ENCODE assay signal across 32 cellular contexts in genomic region chr3:164794099-164794498, GRCh38.
DNase-seq lines count a peak whose midpoint lies in the region; ATAC-seq, FAIRE-seq and TF ChIP-seq lines count a peak whose summit lies in the region.
"Had no signal": no experiment of that assay in that cellular context is flagged by ENCODE, and none has a peak within 500 bp of the region (broad histone marks: within the 10 kb centered on the region; RNA-seq: fewer than 3 reads in every experiment).

No MANE protein-coding gene starts in this region.

- no peak for DNase-seq in HepG2 (ENCODE audit: low spot score)
- DNase-seq in right lobe of liver: no peak
- DNase-seq in A549 (ENCODE audit: low read depth in 1 of 2, low spot score in 1 of 2): no peak
- no peak for DNase-seq in IMR-90
- no peak for DNase-seq in K562 (ENCODE audit: extremely low read depth in 1 of 4, low spot score in 3 of 4)
- no peak for DNase-seq in hypothalamus (lab: John Stamatoyannopoulos, UW)
- DNase-seq in EL: no peak
- DNase-seq in NCI-H774 (lab: John Stamatoyannopoulos, UW): no peak
- DNase-seq: 8988T; ACHN; AML-193; BE2C; C1 segment of cervical spinal cord; Caco-2; Calu3; CD4-positive, alpha-beta memory T cell; CD4-positive, alpha-beta T cell; CD4-positive, CD25-positive, alpha-beta regulatory T cell; CD8-positive, alpha-beta memory T cell; CD8-positive, alpha-beta T cell; COR-L47; DMS 273 treated with DMSO at 0.1 percent for 48 hours; DMS153; DMS53; DMS79; DMS79 treated with DMSO at 0.1 percent for 48 hours; DND-41 had no signal

- intact Hi-C loops in HepG2 (cut with micrococcal nuclease; ENCODE audit: unreplicated experiment) (loop anchor here (10.0 kb wide), 1 partner anchor 391 kb away; no protein-coding TSS in a partner anchor), right lobe of liver (cut with DNase I) (no loop called here), IMR-90 (cut with micrococcal nuclease) (no loop called here), K562 (cut with micrococcal nuclease) (no loop called here)

- H3K9me3 ChIP-seq in HepG2 (ENCODE audit: low read length) (no peaks in the 10 kb centered on the region), right lobe of liver (no peaks in the 10 kb centered on the region), A549 (no peaks in the 10 kb centered on the region), IMR-90 (ENCODE audit: control insufficient read depth, insufficient read depth, low read length) (no peaks in the 10 kb centered on the region), K562 (replicated peaks; ENCODE audit: control insufficient read depth, insufficient read depth, low read depth, low read length) (no peaks in the 10 kb centered on the region)
- H3K9me3 ChIP-seq: BE2C; BLaER1; BLaER1 treated with 17β-estradiol and CSF1 and Interleukin-3, amounts not matched to agents 10 nM and 100 nM; Caco-2 had no signal

- no peak for TF ChIP-seq POLR2A in HepG2 (IDR thresholded peaks at IDR 0.05; ENCODE audit: insufficient read depth in 1 of 2, low read depth in 2 of 2, low read length in 2 of 2)
- no peak for TF ChIP-seq POLR2A in right lobe of liver (IDR thresholded peaks at IDR 0.05)
- TF ChIP-seq POLR2A in A549 (IDR thresholded peaks at IDR 0.05; ENCODE audit: low read length): no peak
- TF ChIP-seq POLR2A in IMR-90 (IDR thresholded peaks at IDR 0.05; ENCODE audit: low read depth, low read length): no peak
- TF ChIP-seq POLR2A in K562 (conservative IDR thresholded peaks at IDR 0.05): no peak

- TF ChIP-seq EP300 in HepG2 (IDR thresholded peaks at IDR 0.05; ENCODE audit: low read depth in 2 of 2, low read length in 2 of 2): no peak
- TF ChIP-seq EP300 in HepG2 (CRISPR knock-in tag; IDR thresholded peaks at IDR 0.05; ENCODE audit: borderline replicate concordance): no peak
- no peak for TF ChIP-seq EP300 in A549 (IDR thresholded peaks at IDR 0.05)
- no peak for TF ChIP-seq EP300 in K562 (IDR thresholded peaks at IDR 0.05; ENCODE audit: low read length)

- H4K5ac ChIP-seq in IMR-90 (ENCODE audit: low read depth, low read length): no peak overlapping the region

- H3K4me2 ChIP-seq in HepG2 (ENCODE audit: low read depth, low read length): no peak overlapping the region
- no peak overlapping the region for H3K4me2 ChIP-seq in A549
- no peak overlapping the region for H3K4me2 ChIP-seq in IMR-90 (ENCODE audit: low read depth, low read length)
- no peak overlapping the region for H3K4me2 ChIP-seq in K562 (ENCODE audit: insufficient read depth, low read length)
- H3K4me2 ChIP-seq: BLaER1; BLaER1 treated with 17β-estradiol and CSF1 and Interleukin-3, amounts not matched to agents 10 nM and 100 nM had no signal

- H3K18ac ChIP-seq in IMR-90 (ENCODE audit: low read depth, low read length): no peak overlapping the region

- in situ Hi-C loops in HepG2 (cut with HindIII; ENCODE audit: extremely low pct_ligation_motif_present, low pct_unique_long_range_greater_than_20kb) (no loop called here), IMR-90 (cut with MboI; ENCODE audit: low sequenced_read_pairs) (no loop called here), K562 (cut with MboI) (no loop called here)

- 3% methylated on average over 1 of the region's 1 CpG for WGBS in HepG2 (ENCODE audit: low lambda C conversion rate)
- 44% methylated on average over 1 of the region's 1 CpG for WGBS in right lobe of liver (ENCODE audit: insufficient coverage, low coverage, low lambda C conversion rate, missing lambda C conversion rate)
- WGBS in A549 (ENCODE audit: missing lambda C conversion rate): 12% methylated on average over 1 of the region's 1 CpG
- WGBS in IMR-90 (ENCODE audit: extremely low coverage in 2 of 2, insufficient read length in 1 of 2), 2 experiments: no CpG with 5 or more reads among the region's 1 CpG
- WGBS in K562 (ENCODE audit: insufficient coverage, low coverage, missing lambda C conversion rate): 0% methylated on average over 1 of the region's 1 CpG

- no peak overlapping the region for H3K56ac ChIP-seq in IMR-90 (ENCODE audit: extremely low read depth, insufficient read depth, low read length)

- no peak overlapping the region for H3K23ac ChIP-seq in IMR-90 (ENCODE audit: low read depth, low read length)

- H2AK9ac ChIP-seq in IMR-90 (replicated peaks; ENCODE audit: low read depth, low read length, poor library complexity): no peak overlapping the region

- H3K79me2 ChIP-seq in HepG2 (ENCODE audit: insufficient read depth, low read length) (no peaks in the 10 kb centered on the region), K562 (ENCODE audit: control insufficient read depth, insufficient read depth, low read length) (no peaks in the 10 kb centered on the region)

- ATAC-seq in HepG2 (no peak), right lobe of liver (no peak), A549 (no peak), IMR-90 (ENCODE audit: low read depth) (no peak), K562 (no peak)
- ATAC-seq: CD8-positive, alpha-beta T cell had no signal

- POLR2A ChIA-PET in HepG2 (lab: Yijun Ruan, JAX) (no interaction called here), A549 (lab: Yijun Ruan, JAX) (interaction anchor here (0.5 kb wide), 1 partner anchor 251 kb away, joined by 3 read pairs; no protein-coding TSS in a partner anchor), IMR-90 (lab: Charles Lee; ENCODE audit: unreplicated experiment) (no interaction called here), K562 (lab: Yijun Ruan, JAX) (no interaction called here)

- H3K9me1 ChIP-seq in IMR-90 (ENCODE audit: insufficient read depth, low read length) (no peaks in the 10 kb centered on the region), K562 (ENCODE audit: control insufficient read depth, insufficient read depth, low read length) (no peaks in the 10 kb centered on the region)

- H3K27me3 ChIP-seq in HepG2 (ENCODE audit: control insufficient read depth in 1 of 2, insufficient read depth in 2 of 2, low read length in 2 of 2): no peaks in the 10 kb centered on the region
- H3K27me3 ChIP-seq in right lobe of liver: no peaks in the 10 kb centered on the region
- no peaks in the 10 kb centered on the region for H3K27me3 ChIP-seq in IMR-90 (ENCODE audit: control insufficient read depth, insufficient read depth, low read length)
- no peaks in the 10 kb centered on the region for H3K27me3 ChIP-seq in K562 (ENCODE audit: control insufficient read depth in 2 of 2, insufficient read depth in 2 of 2, low read length in 2 of 2)
- H3K27me3 ChIP-seq: BE2C; BLaER1; BLaER1 treated with 17β-estradiol and CSF1 and Interleukin-3, amounts not matched to agents 10 nM and 100 nM had no signal

- H2AFZ ChIP-seq in HepG2 (ENCODE audit: low read length): no peak overlapping the region
- H2AFZ ChIP-seq in IMR-90 (replicated peaks; ENCODE audit: low read length, poor library complexity): no peak overlapping the region
- no peak overlapping the region for H2AFZ ChIP-seq in K562 (ENCODE audit: low read depth, low read length)

- H3K4ac ChIP-seq in IMR-90 (ENCODE audit: low read depth, low read length): no peak overlapping the region

- H3K4me3 ChIP-seq in HepG2 (replicated peaks in 1 of 3; ENCODE audit: insufficient read depth in 1 of 3, low read depth in 2 of 3, low read length in 3 of 3): no peak overlapping the region
- no peak overlapping the region for H3K4me3 ChIP-seq in right lobe of liver
- H3K4me3 ChIP-seq in A549: no peak overlapping the region
- no peak overlapping the region for H3K4me3 ChIP-seq in IMR-90 (ENCODE audit: insufficient read depth, low read depth, low read length)
- H3K4me3 ChIP-seq in K562: no peak overlapping the region
- H3K4me3 ChIP-seq: BLaER1; BLaER1 treated with 17β-estradiol and CSF1 and Interleukin-3, amounts not matched to agents 10 nM and 100 nM had no signal

- TF ChIP-seq CTCF in HepG2 (CRISPR knock-in tag; IDR thresholded peaks at IDR 0.05) (no peak), right lobe of liver (IDR thresholded peaks at IDR 0.05) (no peak), A549 (IDR thresholded peaks at IDR 0.05) (no peak), IMR-90 (conservative IDR thresholded peaks at IDR 0.05; ENCODE audit: low read depth, low read length) (no peak), K562 (IDR thresholded peaks at IDR 0.05 in 2 of 3, conservative IDR thresholded peaks at IDR 0.05 in 1 of 3; ENCODE audit: insufficient read depth in 2 of 3, low read depth in 1 of 3, low read length in 3 of 3) (no peak)

- BruUV-seq in HepG2 (replicated peaks; lab: Mats Ljungman, UMichigan) (no TSS peak), IMR-90 (replicated peaks; lab: Mats Ljungman, UMichigan) (no TSS peak), K562 (replicated peaks; lab: Mats Ljungman, UMichigan) (no TSS peak)

- H2BK15ac ChIP-seq in IMR-90 (ENCODE audit: low read depth, low read length): no peak overlapping the region

- no peak overlapping the region for H4K91ac ChIP-seq in IMR-90 (ENCODE audit: insufficient read depth, low read depth, low read length)

- H4K20me1 ChIP-seq in HepG2 (ENCODE audit: insufficient read depth, low read length) (no peaks in the 10 kb centered on the region), IMR-90 (ENCODE audit: insufficient read depth, low read length) (no peaks in the 10 kb centered on the region), K562 (replicated peaks; ENCODE audit: control insufficient read depth, insufficient read depth, low read length) (no peaks in the 10 kb centered on the region)
- H4K20me1 ChIP-seq: BLaER1; BLaER1 treated with 17β-estradiol and CSF1 and Interleukin-3, amounts not matched to agents 10 nM and 100 nM had no signal

- H2AK5ac ChIP-seq in IMR-90 (ENCODE audit: low read depth, low read length): no peak overlapping the region

- H3K14ac ChIP-seq in IMR-90 (replicated peaks; ENCODE audit: low read depth, low read length): no peak overlapping the region

- no peaks in the 10 kb centered on the region for H3K4me1 ChIP-seq in HepG2 (ENCODE audit: insufficient read depth, low read length)
- H3K4me1 ChIP-seq in right lobe of liver: no peaks in the 10 kb centered on the region
- H3K4me1 ChIP-seq in A549: no peaks in the 10 kb centered on the region
- H3K4me1 ChIP-seq in IMR-90 (ENCODE audit: control insufficient read depth, insufficient read depth, low read length): no peaks in the 10 kb centered on the region
- no peaks in the 10 kb centered on the region for H3K4me1 ChIP-seq in K562 (replicated peaks in 1 of 2; ENCODE audit: control insufficient read depth in 2 of 2, insufficient read depth in 2 of 2, low read length in 2 of 2)
- H3K4me1 ChIP-seq: BE2C; BLaER1; BLaER1 treated with 17β-estradiol and CSF1 and Interleukin-3, amounts not matched to agents 10 nM and 100 nM; Caco-2 had no signal

- no peak overlapping the region for H2BK20ac ChIP-seq in IMR-90 (ENCODE audit: low read depth, low read length)

- H3K36me3 ChIP-seq in HepG2 (replicated peaks in 1 of 2; ENCODE audit: control insufficient read depth in 1 of 2, insufficient read depth in 2 of 2, low read length in 2 of 2) (no peaks in the 10 kb centered on the region), right lobe of liver (no peaks in the 10 kb centered on the region), IMR-90 (ENCODE audit: control insufficient read depth, insufficient read depth, low read length) (no peaks in the 10 kb centered on the region), K562 (ENCODE audit: control insufficient read depth, insufficient read depth, low read length) (no peaks in the 10 kb centered on the region)
- H3K36me3 ChIP-seq: BE2C; BLaER1; BLaER1 treated with 17β-estradiol and CSF1 and Interleukin-3, amounts not matched to agents 10 nM and 100 nM had no signal

- no peak for FAIRE-seq in HepG2 (lab: Jason Lieb, UNC)
- FAIRE-seq in A549 (lab: Jason Lieb, UNC): no peak
- FAIRE-seq in K562 (lab: Jason Lieb, UNC): no peak
- FAIRE-seq: D721Med had no signal

- no peak overlapping the region for H4K8ac ChIP-seq in IMR-90 (ENCODE audit: low read depth in 2 of 2, low read length in 2 of 2)

- CTCF ChIA-PET in HepG2 (lab: Yijun Ruan, JAX; ENCODE audit: low intra/inter-chr PET ratio, low total read pairs): no interaction called here
- CTCF ChIA-PET in A549 (lab: Yijun Ruan, JAX): interaction anchor here (1.0 kb wide), 1 partner anchor 9 kb away, joined by 3 read pairs; no protein-coding TSS in a partner anchor
- CTCF ChIA-PET in IMR-90 (lab: Yijun Ruan, JAX): no interaction called here
- CTCF ChIA-PET in K562 (lab: Yijun Ruan, JAX; ENCODE audit: low intra/inter-chr PET ratio): no interaction called here

- H3K79me1 ChIP-seq in IMR-90 (ENCODE audit: low read depth in 1 of 2, low read length in 2 of 2): no peaks in the 10 kb centered on the region

- dilution Hi-C loops in IMR-90 (cut with HindIII; ENCODE audit: low sequenced_read_pairs, unreplicated experiment): no loop called here

- no peak overlapping the region for H2BK120ac ChIP-seq in IMR-90 (ENCODE audit: low read depth, low read length)

- H3K27ac ChIP-seq in HepG2 (ENCODE audit: extremely low read length, insufficient read depth, low read length) (no peak overlapping the region), right lobe of liver (no peak overlapping the region), A549 (no peak overlapping the region), IMR-90 (ENCODE audit: insufficient read depth, low read length) (no peak overlapping the region), K562 (ENCODE audit: extremely low read depth, low read depth, low read length) (no peak overlapping the region)
- H3K27ac ChIP-seq: 22Rv1; BLaER1; BLaER1 treated with 17β-estradiol and CSF1 and Interleukin-3, amounts not matched to agents 10 nM and 100 nM; C4-2B had no signal

- TF ChIP-seq RAD21 in HepG2 (CRISPR knock-in tag; IDR thresholded peaks at IDR 0.05): no peak
- TF ChIP-seq RAD21 in A549 (conservative IDR thresholded peaks at IDR 0.05 in 1 of 2, IDR thresholded peaks at IDR 0.05 in 1 of 2): no peak
- no peak for TF ChIP-seq RAD21 in IMR-90 (IDR thresholded peaks at IDR 0.05; ENCODE audit: low read length)
- TF ChIP-seq RAD21 in K562 (CRISPR knock-in tag; conservative IDR thresholded peaks at IDR 0.05 in 1 of 2, IDR thresholded peaks at IDR 0.05 in 1 of 2): no peak

- H3K9ac ChIP-seq in HepG2 (ENCODE audit: insufficient read depth, low read depth, low read length): no peak overlapping the region
- no peak overlapping the region for H3K9ac ChIP-seq in IMR-90 (ENCODE audit: low read depth, low read length)
- no peak overlapping the region for H3K9ac ChIP-seq in K562 (ENCODE audit: insufficient read depth in 1 of 2, low read depth in 2 of 2, low read length in 2 of 2)
- H3K9ac ChIP-seq: BLaER1; BLaER1 treated with 17β-estradiol and CSF1 and Interleukin-3, amounts not matched to agents 10 nM and 100 nM had no signal

- no peak overlapping the region for H2BK5ac ChIP-seq in IMR-90 (ENCODE audit: low read depth, low read length, poor library complexity, severe bottlenecking)

Comparison
In these comparisons a context has a peak if more than half of its experiments do, and no peak if none do; other contexts are left out.
1. Of the 241 proteins assayed by ChIP-seq in both HepG2 and K562: peak only in HepG2: MAFF and MAFK; only in K562: none; in both: none; in neither: 239.